2 cellular contexts compared by ENCODE assay signal in the genomic region with DNA sequence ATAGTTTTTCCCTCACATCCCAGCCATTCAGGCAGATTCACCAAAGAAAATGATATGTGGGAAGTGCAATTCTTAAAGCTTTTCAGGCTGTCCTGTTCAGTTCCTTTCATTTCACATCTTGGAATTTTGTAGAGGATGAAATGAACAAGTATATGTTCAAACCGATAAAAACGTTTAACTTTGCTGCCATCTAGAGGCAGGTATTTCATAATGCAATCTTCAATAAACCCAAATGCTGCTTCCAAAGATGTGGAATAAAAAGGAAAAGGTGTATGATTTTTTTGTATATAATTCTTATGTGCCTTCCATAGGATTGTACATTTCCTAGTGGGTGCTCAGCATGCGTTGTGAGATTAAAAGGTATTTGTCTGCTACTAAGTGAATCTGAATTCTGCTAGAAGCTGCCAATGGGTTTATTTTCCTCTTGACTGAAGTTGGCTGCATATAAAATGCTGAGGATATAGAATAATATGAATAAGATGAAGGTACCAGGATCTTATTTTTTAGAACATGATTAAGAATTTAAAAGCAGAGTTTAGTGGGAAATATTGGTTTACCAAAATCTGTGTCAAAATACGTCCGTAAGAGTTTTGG.
A peak's percentile ranks its signal among the peaks of the same experiment; 100 is the strongest.
TF ChIP-seq lines count a peak whose summit lies in the region.

No MANE protein-coding gene starts in this region.

TF ChIP-seq in IMR-90, 13 proteins besides CTCF, POLR2A, EP300 and RAD21:
- TF ChIP-seq SMC3 (IDR thresholded peaks at IDR 0.05; ENCODE audit: low read depth, low read length) (peak; percentile 60), CEBPB (IDR thresholded peaks at IDR 0.05; ENCODE audit: low read depth, low read length) (0 out of 2 replicates have a peak, but pooled peaks have one; percentile 37), MXI1 (IDR thresholded peaks at IDR 0.05; ENCODE audit: borderline replicate concordance, low read depth, low read length) (no peak)

TF ChIP-seq in neural cell, 6 proteins besides CTCF, POLR2A, EP300 and RAD21:
- TF ChIP-seq SMC3 (conservative IDR thresholded peaks at IDR 0.05; ENCODE audit: poor library complexity) (peak; percentile 79), TAF1 (IDR thresholded peaks at IDR 0.05; ENCODE audit: low read depth) (no peak)
